In genomic region chr11:36091256-36091811, GRCh38 we compare ENCODE assay signal across 1 cellular context.
TF ChIP-seq lines count a peak whose summit lies in the region.

No MANE protein-coding gene starts in this region.

TF ChIP-seq in WTC11, 78 proteins besides CTCF, POLR2A, EP300 and RAD21 (continued from another document):
- TF ChIP-seq STAT6 (CRISPR knock-in tag; conservative IDR thresholded peaks at IDR 0.05; ENCODE audit: low read depth) = no peak
- no peak for TF ChIP-seq ZNF281 (CRISPR knock-in tag; IDR thresholded peaks at IDR 0.05)
